Comparison of ENCODE assay signal across 8 cellular contexts in the genomic region with DNA sequence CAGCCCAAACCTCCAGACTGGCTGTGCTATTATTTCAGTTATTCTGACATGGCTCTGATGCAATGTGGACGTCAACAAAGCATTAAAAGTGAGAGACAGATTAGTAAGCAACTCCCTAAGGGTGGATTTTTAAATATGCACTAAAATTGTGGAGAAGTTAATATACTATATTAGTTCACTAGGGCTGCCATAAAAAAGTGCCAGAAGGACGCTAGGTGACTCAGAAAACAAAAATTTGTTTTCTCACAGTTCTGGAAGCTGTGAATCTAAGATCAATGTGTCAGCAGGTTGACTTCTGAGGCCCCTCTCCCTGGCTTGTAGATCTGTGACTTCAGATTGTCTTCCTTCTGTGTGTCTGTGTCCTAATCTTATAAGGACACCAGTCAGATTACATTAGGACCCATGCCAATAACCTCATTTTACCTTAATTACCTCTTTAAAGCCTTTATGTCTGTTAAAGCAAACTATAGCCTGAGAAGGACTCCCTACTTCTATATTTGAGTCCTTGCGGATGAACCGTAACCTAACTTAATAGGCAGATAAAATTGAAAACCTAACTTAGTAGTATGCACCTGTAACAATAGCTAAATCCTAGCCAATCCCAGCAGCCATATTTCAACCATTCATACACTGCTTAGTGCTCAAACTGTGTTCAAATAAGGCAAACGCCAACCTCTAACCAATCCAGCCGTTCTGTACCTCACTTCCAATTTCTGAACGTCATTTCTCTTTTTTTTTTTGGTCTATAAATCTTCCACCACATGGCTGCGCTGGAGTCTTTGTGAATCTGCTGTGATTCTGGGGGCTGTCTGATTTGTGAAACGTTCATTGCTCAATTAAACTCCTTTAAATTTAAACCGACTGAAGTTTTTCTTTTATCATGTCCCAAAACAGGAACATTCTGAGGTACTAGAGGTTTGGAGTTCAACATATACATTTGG.
A peak's percentile ranks its signal among the peaks of the same experiment; 100 is the strongest.
DNase-seq lines count a peak whose midpoint lies in the region; ATAC-seq and TF ChIP-seq lines count a peak whose summit lies in the region.

No MANE protein-coding gene starts in this region.

- H3K36me3 Mint-ChIP-seq in activated CD8-positive, alpha-beta T cell treated with anti-CD3 and anti-CD28 coated beads for 36 hours (ENCODE audit: low read depth), result no peaks in the 10 kb centered on the region
- H3K36me3 Mint-ChIP-seq in activated CD8-positive, alpha-beta T cell treated with anti-CD3 and anti-CD28 coated beads, Interleukin-2, amount 10 ng/mL, durations not matched to agents 7 days and 5 days (ENCODE audit: low read depth), result no peaks in the 10 kb centered on the region
- no peaks in the 10 kb centered on the region for H3K36me3 Mint-ChIP-seq in activated naive CD8-positive, alpha-beta T cell treated with anti-CD3 and anti-CD28 coated beads, Interleukin-2, amount 50 U/mL, for 24 hours (ENCODE audit: low read depth)
- no peaks in the 10 kb centered on the region for H3K36me3 Mint-ChIP-seq in T-helper 2 cell treated with Interferon-gamma antibody and Interleukin-4, amounts not matched to agents 5 μg/mL and 100 μg/mL, for 36 hours (ENCODE audit: low read depth)

- TF ChIP-seq CTCF in activated CD8-positive, alpha-beta T cell treated with anti-CD3 and anti-CD28 coated beads for 36 hours (IDR thresholded peaks at IDR 0.05), result no peak

- H3K4me2 ChIP-seq in skeletal muscle satellite cell (ENCODE audit: low read length), result no peak overlapping the region

- no peak overlapping the region for H3K4me3 ChIP-seq in skeletal muscle satellite cell (ENCODE audit: low read length)

- intact Hi-C loops in activated CD8-positive, alpha-beta T cell treated with anti-CD3 and anti-CD28 coated beads for 36 hours (cut with micrococcal nuclease), result loop anchor here (5.0 to 10.0 kb wide), 2 partner anchors 112 to 139 kb away; no protein-coding TSS in a partner anchor
- intact Hi-C loops in cardiac septum (cut with DNase I), result no loop called here

- peaks cover 41% of the 10 kb centered on the region for H3K4me1 Mint-ChIP-seq in activated CD8-positive, alpha-beta T cell treated with anti-CD3 and anti-CD28 coated beads for 36 hours (ENCODE audit: low read depth)
- H3K4me1 Mint-ChIP-seq in activated CD8-positive, alpha-beta T cell treated with anti-CD3 and anti-CD28 coated beads, Interleukin-2, amount 10 ng/mL, durations not matched to agents 7 days and 5 days (ENCODE audit: low read depth), result peaks cover 24% of the 10 kb centered on the region
- H3K4me1 Mint-ChIP-seq in activated naive CD8-positive, alpha-beta T cell treated with anti-CD3 and anti-CD28 coated beads, Interleukin-2, amount 50 U/mL, for 24 hours, result peaks cover 60% of the 10 kb centered on the region
- H3K4me1 Mint-ChIP-seq in T-helper 2 cell treated with Interferon-gamma antibody and Interleukin-4, amounts not matched to agents 5 μg/mL and 100 μg/mL, for 36 hours (ENCODE audit: low read depth), result peaks cover 24% of the 10 kb centered on the region

- peak; percentile 7 for DNase-seq in activated CD8-positive, alpha-beta T cell treated with anti-CD3 and anti-CD28 coated beads for 36 hours
- no peak for DNase-seq in activated CD8-positive, alpha-beta T cell treated with anti-CD3 and anti-CD28 coated beads, Interleukin-2, amount 10 ng/mL, durations not matched to agents 7 days and 5 days
- no peak for DNase-seq in activated naive CD8-positive, alpha-beta T cell treated with anti-CD3 and anti-CD28 coated beads, Interleukin-2, amount 50 U/mL, for 24 hours
- no peak for DNase-seq in cardiac septum (ENCODE audit: low spot score)
- DNase-seq in T-helper 2 cell treated with Interferon-gamma antibody and Interleukin-4, amounts not matched to agents 5 μg/mL and 100 μg/mL, for 36 hours (ENCODE audit: low spot score), result no peak
- DNase-seq in activated CD8-positive, alpha-beta memory T cell treated with anti-CD3 and anti-CD28 coated beads, Interleukin-2, amount 50 U/mL, for 48 hours, result no peak

- H3K36me3 ChIP-seq in skeletal muscle satellite cell (ENCODE audit: insufficient read depth, low read length), result no peaks in the 10 kb centered on the region

- POLR2A ChIA-PET in activated CD8-positive, alpha-beta T cell treated with anti-CD3 and anti-CD28 coated beads for 36 hours (lab: Charles Lee), result interaction anchor here (1.5 kb wide), 1 partner anchor 68 kb away, joined by 8 read pairs; no protein-coding TSS in a partner anchor
- POLR2A ChIA-PET in activated CD8-positive, alpha-beta T cell treated with anti-CD3 and anti-CD28 coated beads, Interleukin-2, amount 10 ng/mL, durations not matched to agents 7 days and 5 days (lab: Charles Lee), result interaction anchor here (1.3 kb wide), 1 partner anchor 24 kb away, joined by 3 read pairs; no protein-coding TSS in a partner anchor

- H3K27me3 ChIP-seq in skeletal muscle satellite cell (ENCODE audit: control insufficient read depth, insufficient read depth, low read length), result no peaks in the 10 kb centered on the region

- no peaks in the 10 kb centered on the region for H3K9me3 Mint-ChIP-seq in activated CD8-positive, alpha-beta T cell treated with anti-CD3 and anti-CD28 coated beads for 36 hours
- no peaks in the 10 kb centered on the region for H3K9me3 Mint-ChIP-seq in activated CD8-positive, alpha-beta T cell treated with anti-CD3 and anti-CD28 coated beads, Interleukin-2, amount 10 ng/mL, durations not matched to agents 7 days and 5 days (ENCODE audit: insufficient read depth)
- no peaks in the 10 kb centered on the region for H3K9me3 Mint-ChIP-seq in activated naive CD8-positive, alpha-beta T cell treated with anti-CD3 and anti-CD28 coated beads, Interleukin-2, amount 50 U/mL, for 24 hours
- H3K9me3 Mint-ChIP-seq in T-helper 2 cell treated with Interferon-gamma antibody and Interleukin-4, amounts not matched to agents 5 μg/mL and 100 μg/mL, for 36 hours, result no peaks in the 10 kb centered on the region

- peaks cover 38% of the 10 kb centered on the region for H3K4me1 ChIP-seq in skeletal muscle satellite cell (ENCODE audit: control insufficient read depth, insufficient read depth, low read length)

- H3K27ac Mint-ChIP-seq in activated CD8-positive, alpha-beta T cell treated with anti-CD3 and anti-CD28 coated beads for 36 hours, result peak overlapping the region; percentile 47
- H3K27ac Mint-ChIP-seq in activated CD8-positive, alpha-beta T cell treated with anti-CD3 and anti-CD28 coated beads, Interleukin-2, amount 10 ng/mL, durations not matched to agents 7 days and 5 days, result no peak overlapping the region
- peak overlapping the region; percentile 60 for H3K27ac Mint-ChIP-seq in activated naive CD8-positive, alpha-beta T cell treated with anti-CD3 and anti-CD28 coated beads, Interleukin-2, amount 50 U/mL, for 24 hours
- H3K27ac Mint-ChIP-seq in T-helper 2 cell treated with Interferon-gamma antibody and Interleukin-4, amounts not matched to agents 5 μg/mL and 100 μg/mL, for 36 hours, result no peak overlapping the region

- no peak overlapping the region for H3K4me3 Mint-ChIP-seq in activated CD8-positive, alpha-beta T cell treated with anti-CD3 and anti-CD28 coated beads for 36 hours
- H3K4me3 Mint-ChIP-seq in activated CD8-positive, alpha-beta T cell treated with anti-CD3 and anti-CD28 coated beads, Interleukin-2, amount 10 ng/mL, durations not matched to agents 7 days and 5 days, result no peak overlapping the region
- no peak overlapping the region for H3K4me3 Mint-ChIP-seq in activated naive CD8-positive, alpha-beta T cell treated with anti-CD3 and anti-CD28 coated beads, Interleukin-2, amount 50 U/mL, for 24 hours
- H3K4me3 Mint-ChIP-seq in T-helper 2 cell treated with Interferon-gamma antibody and Interleukin-4, amounts not matched to agents 5 μg/mL and 100 μg/mL, for 36 hours, result no peak overlapping the region

- H3K9ac ChIP-seq in skeletal muscle satellite cell (ENCODE audit: low read depth, low read length), result peak overlapping the region; percentile 15

- CTCF ChIA-PET in activated CD8-positive, alpha-beta T cell treated with anti-CD3 and anti-CD28 coated beads for 36 hours (lab: Charles Lee), result interaction anchor here (0.9 to 2.5 kb wide), 7 partner anchors 9 to 139 kb away, joined by 3 to 10 read pairs (median 5); no protein-coding TSS in a partner anchor
- CTCF ChIA-PET in activated CD8-positive, alpha-beta T cell treated with anti-CD3 and anti-CD28 coated beads, Interleukin-2, amount 10 ng/mL, durations not matched to agents 7 days and 5 days (lab: Charles Lee), result interaction anchor here (1.2 to 2.0 kb wide), 4 partner anchors 8 to 115 kb away, joined by 4 to 7 read pairs (median 4); no protein-coding TSS in a partner anchor

- H3K27me3 Mint-ChIP-seq in activated CD8-positive, alpha-beta T cell treated with anti-CD3 and anti-CD28 coated beads for 36 hours, result peaks cover 2% of the 10 kb centered on the region
- peaks cover 4% of the 10 kb centered on the region for H3K27me3 Mint-ChIP-seq in activated CD8-positive, alpha-beta T cell treated with anti-CD3 and anti-CD28 coated beads, Interleukin-2, amount 10 ng/mL, durations not matched to agents 7 days and 5 days (ENCODE audit: low read depth)
- no peaks in the 10 kb centered on the region for H3K27me3 Mint-ChIP-seq in activated naive CD8-positive, alpha-beta T cell treated with anti-CD3 and anti-CD28 coated beads, Interleukin-2, amount 50 U/mL, for 24 hours
- H3K27me3 Mint-ChIP-seq in T-helper 2 cell treated with Interferon-gamma antibody and Interleukin-4, amounts not matched to agents 5 μg/mL and 100 μg/mL, for 36 hours (ENCODE audit: low read depth), result peaks cover 25% of the 10 kb centered on the region

- ATAC-seq in activated CD8-positive, alpha-beta T cell treated with anti-CD3 and anti-CD28 coated beads for 36 hours, result no peak
- ATAC-seq in activated CD8-positive, alpha-beta T cell treated with anti-CD3 and anti-CD28 coated beads, Interleukin-2, amount 10 ng/mL, durations not matched to agents 7 days and 5 days, result no peak
- ATAC-seq in HG03457 (IDR thresholded peaks at IDR 0.05; ENCODE audit: unreplicated experiment), result peak; percentile 5
- ATAC-seq in activated naive CD8-positive, alpha-beta T cell treated with anti-CD3 and anti-CD28 coated beads, Interleukin-2, amount 50 U/mL, for 24 hours, result no peak

- H3K9me3 ChIP-seq in skeletal muscle satellite cell (replicated peaks; ENCODE audit: low read length), result no peaks in the 10 kb centered on the region

Comparison
In these comparisons a context has a peak if more than half of its experiments do, and no peak if none do; other contexts are left out.
1. H3K27ac Mint-ChIP-seq: peak in activated CD8-positive, alpha-beta T cell treated with anti-CD3 and anti-CD28 coated beads for 36 hours (single experiment) and activated naive CD8-positive, alpha-beta T cell treated with anti-CD3 and anti-CD28 coated beads, Interleukin-2, amount 50 U/mL, for 24 hours (single experiment); none in activated CD8-positive, alpha-beta T cell treated with anti-CD3 and anti-CD28 coated beads, Interleukin-2, amount 10 ng/mL, durations not matched to agents 7 days and 5 days (single experiment) and T-helper 2 cell treated with Interferon-gamma antibody and Interleukin-4, amounts not matched to agents 5 μg/mL and 100 μg/mL, for 36 hours (single experiment).